10 cellular contexts compared by ENCODE assay signal in genomic region chr5:126462239-126463014, GRCh38. TPM values are rescaled to one million over a fixed set of nuclear protein-coding genes. Genes with fewer than 3 reads are reported as not detected.
A peak's percentile ranks its signal among the peaks of the same experiment; 100 is the strongest.
DNase-seq lines count a peak whose midpoint lies in the region; ATAC-seq and TF ChIP-seq lines count a peak whose summit lies in the region.
"Had no signal": no experiment of that assay in that cellular context is flagged by ENCODE, and none has a peak within 500 bp of the region (broad histone marks: within the 10 kb centered on the region; RNA-seq: fewer than 3 reads in every experiment).

No MANE protein-coding gene starts in this region.

- no peaks in the 10 kb centered on the region for H3K9me3 ChIP-seq in cardiac muscle cell (ENCODE audit: low read depth)
- H3K9me3 ChIP-seq in vagina: no peaks in the 10 kb centered on the region
- H3K9me3 ChIP-seq in SJCRH30 (replicated peaks): no peaks in the 10 kb centered on the region
- H3K9me3 ChIP-seq: heart left ventricle had no signal

- TF ChIP-seq CTCF in cardiac muscle cell (IDR thresholded peaks at IDR 0.05; ENCODE audit: low read depth, low read length): no peak
- no peak for TF ChIP-seq CTCF in epithelial cell of proximal tubule (conservative IDR thresholded peaks at IDR 0.05; ENCODE audit: low read depth, low read length)
- TF ChIP-seq CTCF in vagina (IDR thresholded peaks at IDR 0.05): no peak

- ATAC-seq in Right ventricle myocardium superior (ENCODE audit: poor library complexity) (no peak), HG03103 (IDR thresholded peaks at IDR 0.05; ENCODE audit: low read depth, unreplicated experiment) (peak; percentile 67)

- H3K36me3 ChIP-seq in cardiac muscle cell (no peaks in the 10 kb centered on the region), vagina (peaks cover 0 to 17% of the 10 kb centered on the region in 2 donors), SJCRH30 (no peaks in the 10 kb centered on the region; the same call in 1 of the 2 replicates)

- intact Hi-C loops in Right ventricle myocardium superior (cut with DNase I): no loop called here
- intact Hi-C loops in vagina (cut with DNase I): no loop called here

- peak; percentile 44 to 68 for DNase-seq in cardiac muscle cell (ENCODE audit: low read depth in 1 of 2, low spot score in 1 of 2)
- no peak for DNase-seq in Right ventricle myocardium superior
- peak; percentile 63 for DNase-seq in epithelial cell of proximal tubule (ENCODE audit: low read depth)
- DNase-seq in vagina (ENCODE audit: extremely low spot score in 2 of 2): no peak
- no peak for DNase-seq in GF-D8 (lab: John Stamatoyannopoulos, UW)
- no peak for DNase-seq in activated T-cell treated with anti-CD3 and anti-CD28 coated beads, Interleukin-2, amount 50 U/mL, for 48 hours
- DNase-seq in SJCRH30: no peak
- DNase-seq: activated CD4-positive, alpha-beta T cell treated with anti-CD3 and anti-CD28 coated beads for 4 hours; heart left ventricle had no signal

- TF ChIP-seq POLR2A in vagina (IDR thresholded peaks at IDR 0.05): no peak

- H3K27ac ChIP-seq in cardiac muscle cell (peak overlapping the region; percentile 22), vagina (peak overlapping the region; percentile 32), SJCRH30 (no peak overlapping the region)

- H3K4me1 ChIP-seq in cardiac muscle cell (ENCODE audit: low read depth): peaks cover 6% of the 10 kb centered on the region
- peaks cover 27% of the 10 kb centered on the region for H3K4me1 ChIP-seq in vagina
- H3K4me1 ChIP-seq in SJCRH30: no peaks in the 10 kb centered on the region

- H3K27me3 ChIP-seq in cardiac muscle cell (no peaks in the 10 kb centered on the region), vagina (no peaks in the 10 kb centered on the region), SJCRH30 (no peaks in the 10 kb centered on the region)
- H3K27me3 ChIP-seq: heart left ventricle had no signal

- no peak overlapping the region for H3K4me3 ChIP-seq in cardiac muscle cell
- H3K4me3 ChIP-seq in epithelial cell of proximal tubule (ENCODE audit: low read depth, low read length): no peak overlapping the region
- no peak overlapping the region for H3K4me3 ChIP-seq in vagina
- no peak overlapping the region for H3K4me3 ChIP-seq in SJCRH30
- H3K4me3 ChIP-seq: heart left ventricle had no signal

RNA-seq across cellular contexts. Expression of gene GRAMD2B, which starts 39.2 kb away (rescaled TPM):
- total RNA-seq in cardiac muscle cell (17.7 and 19.5 TPM in 2 replicates), Right ventricle myocardium superior (25.4 TPM), epithelial cell of proximal tubule (26.6 and 43.2 TPM in 2 replicates), vagina (76.9 TPM)
- polyA plus RNA-seq in cardiac muscle cell: 13.3 and 26.8 TPM in 2 replicates
- 12.1 and 14.3 TPM in 2 replicates for total RNA-seq in SJCRH30 (2014; rRNA removed; shearing (Covaris generic))

Comparison
In these comparisons a context has a peak if more than half of its experiments do, and no peak if none do; other contexts are left out.
1. DNase-seq: peak in cardiac muscle cell (2 of 2) and epithelial cell of proximal tubule (single experiment); none in Right ventricle myocardium superior (single experiment), vagina (0 of 2), GF-D8 (single experiment), activated T-cell treated with anti-CD3 and anti-CD28 coated beads, Interleukin-2, amount 50 U/mL, for 48 hours (0 of 2) and SJCRH30 (0 of 2).